Comparison of ENCODE assay signal across 1 cellular context in genomic region chr17:18259621-18260331, GRCh38.
TF ChIP-seq lines count a peak whose summit lies in the region.

No MANE protein-coding gene starts in this region.

TF ChIP-seq in K562, 482 proteins besides CTCF, POLR2A, EP300 and RAD21:
- TF ChIP-seq ZBTB33 (CRISPR knock-in tag; IDR thresholded peaks at IDR 0.05) (peak; percentile 40; the same call in 1 of the 2 replicates), ZKSCAN8 (CRISPR knock-in tag; IDR thresholded peaks at IDR 0.05) (peak; percentile 89)
- TF ChIP-seq, protein P1, sequence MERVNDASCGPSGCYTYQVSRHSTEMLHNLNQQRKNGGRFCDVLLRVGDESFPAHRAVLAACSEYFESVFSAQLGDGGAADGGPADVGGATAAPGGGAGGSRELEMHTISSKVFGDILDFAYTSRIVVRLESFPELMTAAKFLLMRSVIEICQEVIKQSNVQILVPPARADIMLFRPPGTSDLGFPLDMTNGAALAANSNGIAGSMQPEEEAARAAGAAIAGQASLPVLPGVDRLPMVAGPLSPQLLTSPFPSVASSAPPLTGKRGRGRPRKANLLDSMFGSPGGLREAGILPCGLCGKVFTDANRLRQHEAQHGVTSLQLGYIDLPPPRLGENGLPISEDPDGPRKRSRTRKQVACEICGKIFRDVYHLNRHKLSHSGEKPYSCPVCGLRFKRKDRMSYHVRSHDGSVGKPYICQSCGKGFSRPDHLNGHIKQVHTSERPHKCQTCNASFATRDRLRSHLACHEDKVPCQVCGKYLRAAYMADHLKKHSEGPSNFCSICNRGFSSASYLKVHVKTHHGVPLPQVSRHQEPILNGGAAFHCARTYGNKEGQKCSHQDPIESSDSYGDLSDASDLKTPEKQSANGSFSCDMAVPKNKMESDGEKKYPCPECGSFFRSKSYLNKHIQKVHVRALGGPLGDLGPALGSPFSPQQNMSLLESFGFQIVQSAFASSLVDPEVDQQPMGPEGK (CRISPR knock-in tag; IDR thresholded peaks at IDR 0.05; ENCODE audit: borderline replicate concordance), result no peak
